In the genomic region with DNA sequence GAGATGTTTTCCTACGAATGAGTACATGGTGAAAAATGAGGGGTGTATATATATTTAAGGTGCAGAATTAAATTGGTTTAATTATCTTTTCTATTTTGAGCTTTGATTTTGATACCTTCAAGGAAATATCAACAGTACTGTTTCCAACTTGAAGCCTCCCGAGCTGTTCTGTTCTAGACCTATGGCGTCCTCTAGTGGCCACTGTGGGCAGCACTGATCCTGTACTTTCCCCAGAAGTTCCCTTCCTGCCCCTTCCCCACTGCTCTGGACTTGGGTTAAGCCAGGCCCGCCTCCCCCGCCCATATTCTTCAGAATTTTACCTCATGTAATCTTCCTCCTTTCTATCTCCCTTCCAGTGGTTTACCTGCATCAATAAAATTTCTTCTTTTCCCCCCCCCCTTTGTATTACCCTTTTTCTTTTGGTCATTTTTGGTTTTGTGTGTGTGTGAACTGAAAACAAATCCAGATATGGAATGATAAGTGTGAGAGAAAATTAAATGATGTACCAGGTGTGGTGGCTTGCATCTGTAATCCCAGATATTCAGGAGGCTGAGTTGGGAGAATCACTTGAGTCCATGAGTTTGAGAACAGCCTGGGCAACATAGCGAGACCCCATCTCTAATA, we compare ENCODE assay signal across 11 cellular contexts.
DNase-seq lines count a peak whose midpoint lies in the region; ATAC-seq and TF ChIP-seq lines count a peak whose summit lies in the region.
"Had no signal": no experiment of that assay in that cellular context is flagged by ENCODE, and none has a peak within 500 bp of the region (broad histone marks: within the 10 kb centered on the region; RNA-seq: fewer than 3 reads in every experiment).

No MANE protein-coding gene starts in this region.

- H3K27ac Mint-ChIP-seq in HFFc6: no peak overlapping the region
- H3K27ac Mint-ChIP-seq: natural killer cell treated with Interleukin-12 subunit alpha and Interleukin-12 subunit beta and Interleukin-15 and Interleukin-18, amount 100 ng/mL, for 72 hours had no signal

- H3K27me3 ChIP-seq in OCI-LY1 (ENCODE audit: insufficient read depth, low read length) (no peaks in the 10 kb centered on the region), ascending aorta (no peaks in the 10 kb centered on the region)
- H3K27me3 ChIP-seq: esophagus muscularis mucosa had no signal

- H3K4me1 ChIP-seq in OCI-LY1 (ENCODE audit: insufficient read depth, low read length, severe bottlenecking) (no peaks in the 10 kb centered on the region), ascending aorta (no peaks in the 10 kb centered on the region)
- H3K4me1 ChIP-seq: esophagus muscularis mucosa had no signal

- H3K36me3 Mint-ChIP-seq in HFFc6 (ENCODE audit: low read depth): no peaks in the 10 kb centered on the region
- H3K36me3 Mint-ChIP-seq: natural killer cell treated with Interleukin-12 subunit alpha and Interleukin-12 subunit beta and Interleukin-15 and Interleukin-18, amount 100 ng/mL, for 72 hours had no signal

- H3K36me3 ChIP-seq in OCI-LY1 (ENCODE audit: insufficient read depth, low read length) (no peaks in the 10 kb centered on the region), ascending aorta (no peaks in the 10 kb centered on the region)
- H3K36me3 ChIP-seq: esophagus muscularis mucosa had no signal

- no peaks in the 10 kb centered on the region for H4K20me1 ChIP-seq in OCI-LY1 (ENCODE audit: insufficient read depth, low read length)

- intact Hi-C loops in ascending aorta (cut with DNase I): no loop called here

- H3F3A ChIP-seq in OCI-LY1 (ENCODE audit: insufficient read depth, low read length): no peaks in the 10 kb centered on the region

- no peak overlapping the region for H3K4me2 ChIP-seq in OCI-LY1 (ENCODE audit: low read length)

- H3K9me3 ChIP-seq in OCI-LY1 (ENCODE audit: low read length) (no peaks in the 10 kb centered on the region), ascending aorta (no peaks in the 10 kb centered on the region)

- ATAC-seq in HG03460 (IDR thresholded peaks at IDR 0.05; ENCODE audit: unreplicated experiment): no peak
- ATAC-seq: natural killer cell treated with Interleukin-12 subunit alpha and Interleukin-12 subunit beta and Interleukin-15 and Interleukin-18, amount 100 ng/mL, for 72 hours had no signal

- H3K9me2 ChIP-seq in OCI-LY1 (ENCODE audit: low read depth, low read length): no peaks in the 10 kb centered on the region

- H3K4me1 Mint-ChIP-seq in HFFc6 (ENCODE audit: low read depth): no peaks in the 10 kb centered on the region

- no peaks in the 10 kb centered on the region for H3K27me3 Mint-ChIP-seq in HFFc6 (ENCODE audit: insufficient read depth)
- H3K27me3 Mint-ChIP-seq: natural killer cell treated with Interleukin-12 subunit alpha and Interleukin-12 subunit beta and Interleukin-15 and Interleukin-18, amount 100 ng/mL, for 72 hours had no signal

- H3K9ac ChIP-seq in OCI-LY1 (ENCODE audit: low read length): no peak overlapping the region

- DNase-seq in SKM-1 treated with dmso at 0.1 percent for 144 hours (lab: John Stamatoyannopoulos, UW; ENCODE audit: unreplicated experiment) (peak; percentile 25), SKM-1 (lab: John Stamatoyannopoulos, UW; ENCODE audit: unreplicated experiment) (no peak), HFFc6 (no peak), epithelial cell of esophagus (ENCODE audit: low read depth) (peak; percentile 12), ascending aorta (ENCODE audit: low spot score in 2 of 2) (no peak), T-helper 9 cell (no peak)
- DNase-seq: activated CD8-positive, alpha-beta memory T cell treated with anti-CD3 and anti-CD28 coated beads, Interleukin-2, amount 50 U/mL, for 48 hours had no signal

- peaks cover 14% of the 10 kb centered on the region for H3K9me3 Mint-ChIP-seq in HFFc6

- H2AFZ ChIP-seq in OCI-LY1 (ENCODE audit: low read length): no peak overlapping the region

- H3K4me3 Mint-ChIP-seq in HFFc6: no peak overlapping the region
- H3K4me3 Mint-ChIP-seq: natural killer cell treated with Interleukin-12 subunit alpha and Interleukin-12 subunit beta and Interleukin-15 and Interleukin-18, amount 100 ng/mL, for 72 hours had no signal

- TF ChIP-seq CTCF in HFFc6 (IDR thresholded peaks at IDR 0.05) (peak; percentile 53; the same call in 1 of the 2 replicates), OCI-LY1 (IDR thresholded peaks at IDR 0.05; ENCODE audit: low read length) (peak; percentile 77), epithelial cell of esophagus (IDR thresholded peaks at IDR 0.05; ENCODE audit: insufficient read depth, low read depth, low read length, missing control alignments) (no peak), ascending aorta (IDR thresholded peaks at IDR 0.05) (no peak)

- H3K4me3 ChIP-seq in OCI-LY1 (ENCODE audit: low read depth, low read length, poor library complexity, severe bottlenecking): no peak overlapping the region
- no peak overlapping the region for H3K4me3 ChIP-seq in epithelial cell of esophagus (ENCODE audit: low read length)
- no peak overlapping the region for H3K4me3 ChIP-seq in ascending aorta
- H3K4me3 ChIP-seq: esophagus muscularis mucosa had no signal

- no peak overlapping the region for H3K27ac ChIP-seq in OCI-LY1 (ENCODE audit: low read depth, low read length, poor library complexity, severe bottlenecking)
- no peak overlapping the region for H3K27ac ChIP-seq in ascending aorta
- H3K27ac ChIP-seq: esophagus muscularis mucosa had no signal

- H3K79me2 ChIP-seq in OCI-LY1 (ENCODE audit: insufficient read depth, low read length): no peaks in the 10 kb centered on the region

Comparison
In these comparisons a context has a peak if more than half of its experiments do, and no peak if none do; other contexts are left out.
1. DNase-seq: peak in SKM-1 treated with dmso at 0.1 percent for 144 hours (single experiment) and epithelial cell of esophagus (single experiment); none in SKM-1 (single experiment), HFFc6 (single experiment), ascending aorta (0 of 2) and T-helper 9 cell (single experiment).
2. CTCF ChIP-seq: peak in HFFc6 (single experiment) and OCI-LY1 (single experiment); none in epithelial cell of esophagus (single experiment) and ascending aorta (0 of 3).